ENCODE assay signal across 1 cellular context in genomic region chr17:49861150-49861884, GRCh38.
TF ChIP-seq lines count a peak whose summit lies in the region.

No MANE protein-coding gene starts in this region.

TF ChIP-seq in HepG2, 621 proteins besides CTCF, POLR2A, EP300 and RAD21 (continued from another document and continues in another):
- TF ChIP-seq ZNF574 (CRISPR knock-in tag; IDR thresholded peaks at IDR 0.05) (no peak), ZNF598 (CRISPR knock-in tag; IDR thresholded peaks at IDR 0.05; ENCODE audit: borderline replicate concordance) (peak; percentile 88; the same call in 1 of the 2 replicates), ZNF251 (CRISPR knock-in tag; IDR thresholded peaks at IDR 0.05) (no peak), RFXAP (CRISPR knock-in tag; IDR thresholded peaks at IDR 0.05; ENCODE audit: borderline replicate concordance) (no peak), KMT2A (CRISPR knock-in tag; IDR thresholded peaks at IDR 0.05) (no peak), ZMYM3 (CRISPR knock-in tag; IDR thresholded peaks at IDR 0.05) (0 out of 2 replicates have a peak, but pooled peaks have one; percentile 26), ELF1 (CRISPR knock-in tag; IDR thresholded peaks at IDR 0.05) (peak; percentile 50), TEAD3 (CRISPR knock-in tag; optimal IDR thresholded peaks at IDR 0.05; ENCODE audit: borderline replicate concordance) (peak; percentile 59), ZNF138 (CRISPR knock-in tag; IDR thresholded peaks at IDR 0.05; ENCODE audit: low read depth) (no peak), ZNF264 (CRISPR knock-in tag; IDR thresholded peaks at IDR 0.05) (no peak), ZFP37 (CRISPR knock-in tag; IDR thresholded peaks at IDR 0.05; ENCODE audit: borderline replicate concordance) (no peak), ZBTB21 (CRISPR knock-in tag; IDR thresholded peaks at IDR 0.05) (no peak), CCAR2 (optimal IDR thresholded peaks at IDR 0.05; ENCODE audit: low read depth, low read length) (no peak), FOXA3 (CRISPR knock-in tag; IDR thresholded peaks at IDR 0.05) (peak; percentile 7; the same call in 1 of the 2 replicates), HOMEZ (CRISPR knock-in tag; IDR thresholded peaks at IDR 0.05; ENCODE audit: low read depth) (no peak), ZBTB34 (CRISPR knock-in tag; IDR thresholded peaks at IDR 0.05) (no peak), SKIL (CRISPR knock-in tag; IDR thresholded peaks at IDR 0.05; ENCODE audit: borderline replicate concordance) (0 out of 2 replicates have a peak, but pooled peaks have one; percentile 17), ZNF775 (CRISPR knock-in tag; IDR thresholded peaks at IDR 0.05; ENCODE audit: borderline replicate concordance) (no peak), ZIK1 (CRISPR knock-in tag; IDR thresholded peaks at IDR 0.05; ENCODE audit: borderline replicate concordance, low read depth) (no peak), ZNF816 (CRISPR knock-in tag; IDR thresholded peaks at IDR 0.05; ENCODE audit: borderline replicate concordance) (no peak), HNF1A (IDR thresholded peaks at IDR 0.05; ENCODE audit: low read depth) (no peak), HNF1A (CRISPR knock-in tag; IDR thresholded peaks at IDR 0.05; ENCODE audit: borderline replicate concordance) (no peak), SP1 (IDR thresholded peaks at IDR 0.05) (no peak), SP1 (CRISPR knock-in tag; IDR thresholded peaks at IDR 0.05) (no peak; the same call in 1 of the 2 replicates), TRAFD1 (CRISPR knock-in tag; IDR thresholded peaks at IDR 0.05; ENCODE audit: borderline replicate concordance) (no peak), IKZF5 (CRISPR knock-in tag; IDR thresholded peaks at IDR 0.05) (peak; percentile 63; the same call in 1 of the 2 replicates), KDM2A (CRISPR knock-in tag; IDR thresholded peaks at IDR 0.05; ENCODE audit: borderline replicate concordance, low read depth) (peak; percentile 72), MTA1 (CRISPR knock-in tag; IDR thresholded peaks at IDR 0.05; ENCODE audit: borderline replicate concordance) (peak; percentile 70), KDM3A (CRISPR knock-in tag; IDR thresholded peaks at IDR 0.05; ENCODE audit: low read depth) (peak; percentile 63; the same call in 1 of the 2 replicates), HNRNPUL1 (IDR thresholded peaks at IDR 0.05; ENCODE audit: low read depth, low read length) (no peak), ZFP90 (CRISPR knock-in tag; IDR thresholded peaks at IDR 0.05; ENCODE audit: borderline replicate concordance) (no peak), ZZZ3 (CRISPR knock-in tag; IDR thresholded peaks at IDR 0.05; ENCODE audit: borderline replicate concordance) (no peak; the same call in 1 of the 2 replicates), ZNF709 (CRISPR knock-in tag; IDR thresholded peaks at IDR 0.05) (no peak), TFE3 (CRISPR knock-in tag; IDR thresholded peaks at IDR 0.05) (0 out of 2 replicates have a peak, but pooled peaks have one; percentile 45), ATF1 (CRISPR knock-in tag; IDR thresholded peaks at IDR 0.05) (no peak), SP140L (CRISPR knock-in tag; IDR thresholded peaks at IDR 0.05; ENCODE audit: borderline replicate concordance) (0 out of 2 replicates have a peak, but pooled peaks have one; percentile 59), MYPOP (CRISPR knock-in tag; IDR thresholded peaks at IDR 0.05) (0 out of 2 replicates have a peak, but pooled peaks have one; percentile 54)
